ENCODE assay signal across 11 cellular contexts in the genomic region with DNA sequence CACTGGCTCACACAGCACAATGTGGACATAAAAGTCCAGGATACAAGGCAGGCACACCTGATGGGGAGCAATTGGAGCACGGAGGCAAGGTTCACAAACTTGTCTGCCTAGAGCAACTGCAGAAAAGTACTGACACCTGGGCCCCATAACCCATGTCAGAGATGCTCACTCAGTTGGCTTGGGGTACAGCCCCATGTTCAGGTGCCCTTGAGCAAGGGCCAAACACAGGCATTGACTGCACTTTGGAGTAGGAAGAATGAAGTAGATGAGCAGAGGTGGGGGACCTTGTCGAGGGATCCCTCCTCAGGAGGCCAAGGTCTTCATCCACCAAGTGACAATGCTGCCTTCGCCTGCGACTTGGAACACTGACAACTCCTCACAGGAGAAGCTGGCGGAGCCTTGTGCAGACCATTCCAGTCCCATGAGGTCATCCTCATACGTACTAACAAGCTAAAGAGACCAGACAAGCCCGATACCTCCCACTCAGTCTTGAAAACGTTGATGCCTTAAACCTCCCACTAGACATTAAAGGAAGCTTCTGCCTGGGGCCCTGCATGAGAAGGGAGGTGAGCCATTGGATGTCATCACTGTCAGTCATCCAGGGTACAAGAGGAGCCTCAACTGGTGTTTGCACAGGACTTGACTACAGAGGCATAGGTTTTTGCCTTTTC. TPM values are rescaled to one million over a fixed set of nuclear protein-coding genes. Genes with fewer than 3 reads are reported as not detected.
DNase-seq lines count a peak whose midpoint lies in the region; ATAC-seq, FAIRE-seq and TF ChIP-seq lines count a peak whose summit lies in the region.
"Had no signal": no experiment of that assay in that cellular context is flagged by ENCODE, and none has a peak within 500 bp of the region (broad histone marks: within the 10 kb centered on the region; RNA-seq: fewer than 3 reads in every experiment).

No MANE protein-coding gene starts in this region.

- H3K27me3 ChIP-seq in right cardiac atrium (ENCODE audit: control insufficient read depth, insufficient read depth) (no peaks in the 10 kb centered on the region), MM.1S (replicated peaks; ENCODE audit: insufficient read depth, low read length) (peaks cover 28% of the 10 kb centered on the region)

- H4K20me1 ChIP-seq in MM.1S (ENCODE audit: insufficient read depth, low read length) = no peaks in the 10 kb centered on the region

- WGBS in right cardiac atrium = 29% methylated on average over 8 of the region's 8 CpGs

- no peaks in the 10 kb centered on the region for H3K79me2 ChIP-seq in MM.1S (ENCODE audit: low read length)

- H3K9ac ChIP-seq in kidney (ENCODE audit: low read length in 2 of 2) = no peak overlapping the region
- no peak overlapping the region for H3K9ac ChIP-seq in MM.1S (ENCODE audit: low read length)

- H3F3A ChIP-seq in MM.1S (ENCODE audit: insufficient read depth, low read length) = no peaks in the 10 kb centered on the region

- H3K4me3 ChIP-seq in right cardiac atrium (ENCODE audit: low read length) = no peak overlapping the region
- no peak overlapping the region for H3K4me3 ChIP-seq in kidney (ENCODE audit: low read length in 2 of 2)
- no peak overlapping the region for H3K4me3 ChIP-seq in MM.1S (ENCODE audit: low read length)
- H3K4me3 ChIP-seq: breast epithelium had no signal

- FAIRE-seq in kidney (lab: Jason Lieb, UNC) = no peak

- H3K36me3 ChIP-seq in kidney (ENCODE audit: control insufficient read depth in 1 of 2, insufficient read depth in 2 of 2, low read length in 2 of 2) (no peaks in the 10 kb centered on the region), MM.1S (replicated peaks; ENCODE audit: insufficient read depth, low read length) (no peaks in the 10 kb centered on the region)
- H3K36me3 ChIP-seq: breast epithelium had no signal

- no peaks in the 10 kb centered on the region for H3K9me3 ChIP-seq in right cardiac atrium (ENCODE audit: control insufficient read depth, low read length)
- no peaks in the 10 kb centered on the region for H3K9me3 ChIP-seq in kidney (ENCODE audit: control insufficient read depth in 1 of 2, low read length in 2 of 2)
- no peaks in the 10 kb centered on the region for H3K9me3 ChIP-seq in MM.1S (replicated peaks; ENCODE audit: insufficient read depth, low read length)
- H3K9me3 ChIP-seq: breast epithelium had no signal

- no peak for TF ChIP-seq CTCF in kidney (IDR thresholded peaks at IDR 0.05; ENCODE audit: borderline replicate concordance, extremely low read depth, insufficient read depth)
- no peak for TF ChIP-seq CTCF in MM.1S (IDR thresholded peaks at IDR 0.05; ENCODE audit: low read length)

- peaks cover 2% of the 10 kb centered on the region for H3K4me1 ChIP-seq in right cardiac atrium (ENCODE audit: control insufficient read depth, insufficient read depth, low read length)
- H3K4me1 ChIP-seq in kidney (ENCODE audit: control insufficient read depth in 1 of 2, insufficient read depth in 1 of 2, low read depth in 1 of 2, low read length in 2 of 2) = no peaks in the 10 kb centered on the region
- no peaks in the 10 kb centered on the region for H3K4me1 ChIP-seq in MM.1S (ENCODE audit: low read length)
- H3K4me1 ChIP-seq: breast epithelium had no signal

- peak in 1 of 2 donors; percentile 84 for ATAC-seq in left cardiac atrium
- ATAC-seq in right cardiac atrium = no peak
- no peak for ATAC-seq in HG02938 (IDR thresholded peaks at IDR 0.05; ENCODE audit: unreplicated experiment)

- intact Hi-C loops in left cardiac atrium (cut with DNase I) (no loop called here), right cardiac atrium (cut with DNase I) (no loop called here), kidney (cut with DNase I) (no loop called here)

- H2AFZ ChIP-seq in MM.1S (ENCODE audit: low read length) = no peak overlapping the region

- no peak overlapping the region for H3K4me2 ChIP-seq in MM.1S (ENCODE audit: low read depth, low read length)

- H3K27ac ChIP-seq in right cardiac atrium (ENCODE audit: low read length) = no peak overlapping the region
- no peak overlapping the region for H3K27ac ChIP-seq in kidney (ENCODE audit: low read depth in 2 of 2, low read length in 2 of 2)
- H3K27ac ChIP-seq in MM.1S (ENCODE audit: low read length) = no peak overlapping the region
- H3K27ac ChIP-seq: breast epithelium had no signal

- DNase-seq in left cardiac atrium = peak; percentile 20
- DNase-seq in right cardiac atrium = no peak
- peak; percentile 69 for DNase-seq in astrocyte of the hippocampus (ENCODE audit: low read depth, low spot score)
- DNase-seq in kidney = peak; percentile 31
- no peak for DNase-seq in MM.1S
- DNase-seq in stimulated activated naive CD4-positive, alpha-beta T cell treated with Interleukin-2 at 50 U/mL for 16 hours (lab: John Stamatoyannopoulos, UW) = no peak
- no peak for DNase-seq in germinal center (ENCODE audit: low spot score)
- DNase-seq: NCI-H2029 had no signal

- H3K9me2 ChIP-seq in MM.1S (replicated peaks; ENCODE audit: insufficient read depth, low read length) = no peaks in the 10 kb centered on the region

RNA-seq across cellular contexts. Expression of a gene that starts 42.5 kb away (rescaled TPM):
- total RNA-seq in left cardiac atrium = 10 to 100 TPM; 26.6 to 66.7 TPM
- 100 to 1,000 TPM in 3 of 4 donors, 10 to 100 TPM in 1; 56.5 to 117 (median 104) TPM for total RNA-seq in right cardiac atrium
- 153 TPM for polyA plus RNA-seq in right cardiac atrium
- total RNA-seq in kidney = 2.1 TPM
- polyA plus RNA-seq in kidney (ENCODE audit: insufficient read depth, low read depth, low replicate concordance) = 3.1 TPM
- total RNA-seq: OCI-LY7 had no signal

Comparison
In these comparisons a context has a peak if more than half of its experiments do, and no peak if none do; other contexts are left out.
1. DNase-seq: peak in left cardiac atrium (single experiment), astrocyte of the hippocampus (single experiment) and kidney (single experiment); none in right cardiac atrium (0 of 3), MM.1S (single experiment), stimulated activated naive CD4-positive, alpha-beta T cell treated with Interleukin-2 at 50 U/mL for 16 hours (single experiment) and germinal center (single experiment).